Comparison of ENCODE assay signal across 23 cellular contexts in genomic region chr7:85456254-85456653, GRCh38.
DNase-seq lines count a peak whose midpoint lies in the region; ATAC-seq, FAIRE-seq and TF ChIP-seq lines count a peak whose summit lies in the region.
"Had no signal": no experiment of that assay in that cellular context is flagged by ENCODE, and none has a peak within 500 bp of the region (broad histone marks: within the 10 kb centered on the region; RNA-seq: fewer than 3 reads in every experiment).

No MANE protein-coding gene starts in this region.

- H3K4me3 ChIP-seq in HCT116 (replicated peaks in 1 of 2; ENCODE audit: low read depth in 1 of 2, low read length in 2 of 2): no peak overlapping the region
- H3K4me3 ChIP-seq in spleen: no peak overlapping the region
- H3K4me3 ChIP-seq: K562, SJSA1 had no signal

- WGBS in spleen, 5 donors: 71 to 89% (median 81%) methylated on average over 1 of the region's 1 CpG

- H3K27me3 ChIP-seq in HCT116 (ENCODE audit: insufficient read depth, low read length): no peaks in the 10 kb centered on the region
- H3K27me3 ChIP-seq in foreskin keratinocyte: peaks cover 3% of the 10 kb centered on the region
- H3K27me3 ChIP-seq in spleen (replicated peaks in 1 of 7): no peaks in the 10 kb centered on the region
- H3K27me3 ChIP-seq: SJSA1 had no signal

- H3K4me3 Mint-ChIP-seq in activated T-helper 1 cell treated with anti-CD3 and anti-CD28 coated beads, Interleukin-12 subunit alpha, Interleukin-12 subunit beta, Interleukin-2, Interleukin-4 antibody, amounts not matched to agents 30 ng/mL and 10 ng/mL and 1 ng/mL, durations not matched to agents 14 hours and 24 hours and 36 hours: no peak overlapping the region
- H3K4me3 Mint-ChIP-seq: CD14-positive monocyte, T-cell had no signal

- DNase-seq in D721Med (ENCODE audit: insufficient read length, low spot score) (no peak), HCT116 (ENCODE audit: low read depth, low spot score) (no peak), OCI-M1 (lab: John Stamatoyannopoulos, UW) (peak; percentile 25), foreskin keratinocyte (no peak), spleen (no peak)
- DNase-seq in activated T-helper 1 cell treated with anti-CD3 and anti-CD28 coated beads, Interleukin-12 subunit alpha, Interleukin-12 subunit beta, Interleukin-2, Interleukin-4 antibody, amounts not matched to agents 30 ng/mL and 10 ng/mL and 1 ng/mL, durations not matched to agents 14 hours and 24 hours and 36 hours (ENCODE audit: low spot score): no peak
- DNase-seq: Calu3, DMS153, GOT3, MV-4-11, NCI-H1105, NCI-H146, NCI-H1930, NCI-H446, NCI-H524 treated with DMSO at 0.1 percent for 48 hours, Right ventricle myocardium superior, RPMI8226, T-cell had no signal

- intact Hi-C loops in HCT116 (cut with micrococcal nuclease) (no loop called here), spleen (cut with DNase I; ENCODE audit: low total_unique reads) (loop anchor here (10.0 kb wide), 1 partner anchor 271 kb away; the partner anchor contains the start of gene SEMA3D)
- intact Hi-C loops in activated T-helper 1 cell treated with anti-CD3 and anti-CD28 coated beads, Interleukin-12 subunit alpha, Interleukin-12 subunit beta, Interleukin-2, Interleukin-4 antibody, amounts not matched to agents 30 ng/mL and 10 ng/mL and 1 ng/mL, durations not matched to agents 14 hours and 24 hours and 36 hours (cut with micrococcal nuclease): no loop called here

- H3K27me3 Mint-ChIP-seq in activated T-helper 1 cell treated with anti-CD3 and anti-CD28 coated beads, Interleukin-12 subunit alpha, Interleukin-12 subunit beta, Interleukin-2, Interleukin-4 antibody, amounts not matched to agents 30 ng/mL and 10 ng/mL and 1 ng/mL, durations not matched to agents 14 hours and 24 hours and 36 hours (ENCODE audit: insufficient read depth): no peaks in the 10 kb centered on the region
- H3K27me3 Mint-ChIP-seq: T-cell had no signal

- H3K4me1 Mint-ChIP-seq in activated T-helper 1 cell treated with anti-CD3 and anti-CD28 coated beads, Interleukin-12 subunit alpha, Interleukin-12 subunit beta, Interleukin-2, Interleukin-4 antibody, amounts not matched to agents 30 ng/mL and 10 ng/mL and 1 ng/mL, durations not matched to agents 14 hours and 24 hours and 36 hours (ENCODE audit: low read depth): no peaks in the 10 kb centered on the region
- H3K4me1 Mint-ChIP-seq: CD14-positive monocyte, T-cell had no signal

- H2AFZ ChIP-seq in HCT116 (ENCODE audit: low read depth, low read length, poor library complexity, severe bottlenecking): no peak overlapping the region

- no peak for FAIRE-seq in D721Med (lab: Jason Lieb, UNC)
- FAIRE-seq: GM18507, K562 had no signal

- no peak overlapping the region for H3K9ac ChIP-seq in HCT116 (ENCODE audit: low read length)

- H3K36me3 ChIP-seq in HCT116 (ENCODE audit: control insufficient read depth in 1 of 2, insufficient read depth in 2 of 2, low read length in 2 of 2): no peaks in the 10 kb centered on the region
- H3K36me3 ChIP-seq in spleen: no peaks in the 10 kb centered on the region
- H3K36me3 ChIP-seq: SJSA1 had no signal

- H3K9me3 ChIP-seq in HCT116 (ENCODE audit: control insufficient read depth in 1 of 2, insufficient read depth in 1 of 2, low read depth in 1 of 2, low read length in 2 of 2) (no peaks in the 10 kb centered on the region), spleen (no peaks in the 10 kb centered on the region)
- H3K9me3 ChIP-seq: SJSA1 had no signal

- H3K36me3 Mint-ChIP-seq in activated T-helper 1 cell treated with anti-CD3 and anti-CD28 coated beads, Interleukin-12 subunit alpha, Interleukin-12 subunit beta, Interleukin-2, Interleukin-4 antibody, amounts not matched to agents 30 ng/mL and 10 ng/mL and 1 ng/mL, durations not matched to agents 14 hours and 24 hours and 36 hours (ENCODE audit: low read depth): no peaks in the 10 kb centered on the region
- H3K36me3 Mint-ChIP-seq: CD14-positive monocyte, T-cell had no signal

- TF ChIP-seq POLR2A in HCT116 (IDR thresholded peaks at IDR 0.05; ENCODE audit: borderline replicate concordance, extremely low read depth, insufficient read depth, insufficient read length): no peak
- no peak for TF ChIP-seq POLR2A in spleen (IDR thresholded peaks at IDR 0.05)

- no TSS peak for BruUV-seq in HCT116 (replicated peaks; lab: Mats Ljungman, UMichigan)

- TF ChIP-seq CTCF in D721Med (IDR thresholded peaks at IDR 0.05; ENCODE audit: insufficient read depth, missing control alignments): peak; percentile 31
- no peak for TF ChIP-seq CTCF in HCT116 (IDR thresholded peaks at IDR 0.05 in 2 of 3, conservative IDR thresholded peaks at IDR 0.05 in 1 of 3; ENCODE audit: borderline replicate concordance in 1 of 3, insufficient read depth in 1 of 3, low read depth in 2 of 3, low read length in 2 of 3)
- peak; percentile 18 for TF ChIP-seq CTCF in foreskin keratinocyte (conservative IDR thresholded peaks at IDR 0.05)
- TF ChIP-seq CTCF in spleen (IDR thresholded peaks at IDR 0.05 in 8 of 11, conservative IDR thresholded peaks at IDR 0.05 in 3 of 11): no peak

- no peaks in the 10 kb centered on the region for H3K4me1 ChIP-seq in HCT116 (ENCODE audit: control insufficient read depth in 1 of 2, insufficient read depth in 2 of 2, low read length in 2 of 2)
- H3K4me1 ChIP-seq in foreskin keratinocyte: no peaks in the 10 kb centered on the region
- H3K4me1 ChIP-seq in spleen: no peaks in the 10 kb centered on the region
- H3K4me1 ChIP-seq: SJSA1 had no signal

- H3K79me2 ChIP-seq in HCT116 (ENCODE audit: insufficient read depth, low read length): no peaks in the 10 kb centered on the region

- CTCF ChIA-PET in HCT116 (lab: Charles Lee): no interaction called here

- POLR2A ChIA-PET in HCT116 (lab: Charles Lee): no interaction called here

- no peak overlapping the region for H3K4me2 ChIP-seq in HCT116 (ENCODE audit: low read length)

- no peaks in the 10 kb centered on the region for H4K20me1 ChIP-seq in HCT116 (ENCODE audit: insufficient read depth)

- H3K27ac ChIP-seq in HCT116 (ENCODE audit: low read depth, low read length) (no peak overlapping the region), foreskin keratinocyte (no peak overlapping the region), spleen (no peak overlapping the region)
- H3K27ac ChIP-seq: SJSA1 had no signal

- H3K27ac Mint-ChIP-seq in activated T-helper 1 cell treated with anti-CD3 and anti-CD28 coated beads, Interleukin-12 subunit alpha, Interleukin-12 subunit beta, Interleukin-2, Interleukin-4 antibody, amounts not matched to agents 30 ng/mL and 10 ng/mL and 1 ng/mL, durations not matched to agents 14 hours and 24 hours and 36 hours: no peak overlapping the region
- H3K27ac Mint-ChIP-seq: CD14-positive monocyte, T-cell had no signal

- peak; percentile 15; the same call in 1 of the 2 replicates for TF ChIP-seq RAD21 in HCT116 (IDR thresholded peaks at IDR 0.05; ENCODE audit: low read depth)

- RAD21 ChIA-PET in HCT116 (lab: Charles Lee; ENCODE audit: low non-redundant PET in 1 of 2, low total read pairs in 2 of 2, uncharacterized antibody in 2 of 2, unreplicated experiment in 2 of 2): no interaction called here

- ATAC-seq in HCT116 (no peak), foreskin keratinocyte (no peak), GM19324 (IDR thresholded peaks at IDR 0.05; ENCODE audit: low FRiP score, unreplicated experiment) (no peak)
- ATAC-seq: K562, T-cell had no signal

- no peaks in the 10 kb centered on the region for H3K9me3 Mint-ChIP-seq in activated T-helper 1 cell treated with anti-CD3 and anti-CD28 coated beads, Interleukin-12 subunit alpha, Interleukin-12 subunit beta, Interleukin-2, Interleukin-4 antibody, amounts not matched to agents 30 ng/mL and 10 ng/mL and 1 ng/mL, durations not matched to agents 14 hours and 24 hours and 36 hours
- H3K9me3 Mint-ChIP-seq: CD14-positive monocyte had no signal

- H3K9me2 ChIP-seq in HCT116 (ENCODE audit: insufficient read depth): no peaks in the 10 kb centered on the region

TF ChIP-seq in HCT116, 20 proteins besides CTCF, POLR2A, EP300 and RAD21:
- TF ChIP-seq CBX3 (IDR thresholded peaks at IDR 0.05; ENCODE audit: low read depth): no peak
- no peak for TF ChIP-seq ATF3 (IDR thresholded peaks at IDR 0.05)
- TF ChIP-seq ZFX (IDR thresholded peaks at IDR 0.05): no peak
- no peak for TF ChIP-seq ZNF274 (IDR thresholded peaks at IDR 0.05; ENCODE audit: low read depth, low read length)
- TF ChIP-seq POLR2AphosphoS5 (IDR thresholded peaks at IDR 0.05; ENCODE audit: low read depth, low read length): no peak
- TF ChIP-seq SRF (IDR thresholded peaks at IDR 0.05; ENCODE audit: low read depth): no peak
- no peak for TF ChIP-seq SIN3A (IDR thresholded peaks at IDR 0.05; ENCODE audit: low read depth)

Comparison
In these comparisons a context has a peak if more than half of its experiments do, and no peak if none do; other contexts are left out.
1. CTCF ChIP-seq: peak in D721Med (single experiment) and foreskin keratinocyte (single experiment); none in HCT116 (0 of 3) and spleen (0 of 11).